14 cellular contexts compared by ENCODE assay signal in the genomic region with DNA sequence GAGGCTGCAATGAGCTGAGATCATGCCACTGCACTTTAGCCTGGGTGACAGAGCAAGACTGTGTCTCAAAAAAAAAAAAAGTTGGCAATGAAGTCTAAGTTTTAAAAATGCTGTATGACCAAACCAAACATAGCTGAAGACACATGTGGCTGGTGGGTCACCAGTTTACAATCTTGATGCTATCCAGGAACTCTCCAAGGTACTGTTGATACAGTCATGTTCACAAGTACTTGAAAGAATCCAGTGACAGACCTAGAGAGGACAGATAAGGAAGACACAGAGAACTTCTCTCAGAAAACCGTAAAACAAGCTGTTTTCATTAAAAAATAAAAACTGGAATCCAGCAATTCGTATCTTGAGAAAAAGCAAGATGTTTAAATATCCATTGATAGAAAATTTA.
DNase-seq lines count a peak whose midpoint lies in the region; ATAC-seq and TF ChIP-seq lines count a peak whose summit lies in the region.
"Had no signal": no experiment of that assay in that cellular context is flagged by ENCODE, and none has a peak within 500 bp of the region (broad histone marks: within the 10 kb centered on the region; RNA-seq: fewer than 3 reads in every experiment).

No MANE protein-coding gene starts in this region.

- ATAC-seq in HG03159 (IDR thresholded peaks at IDR 0.05; ENCODE audit: unreplicated experiment) = no peak
- ATAC-seq in GM18520 (IDR thresholded peaks at IDR 0.05; ENCODE audit: unreplicated experiment) = no peak
- ATAC-seq in activated CD4-positive, CD25-positive, alpha-beta regulatory T cell treated with anti-CD3 and anti-CD28 coated beads, Interleukin-2, amount 50 U/mL, for 24 hours = no peak

- no peak overlapping the region for H3K4me3 ChIP-seq in epithelial cell of esophagus (ENCODE audit: low read length)
- H3K4me3 ChIP-seq: esophagus muscularis mucosa, suprapubic skin had no signal

- DNase-seq in H4 (ENCODE audit: low spot score) (peak; percentile 21), epithelial cell of esophagus (ENCODE audit: low read depth) (peak; percentile 56), myocyte (ENCODE audit: low read depth) (peak; percentile 81)
- DNase-seq: activated gamma-delta T cell treated with Interleukin-2 at 50 U/mL for 16 hours, cerebellar nuclear complex, NCI-H2029 treated with DMSO at 0.1 percent for 48 hours, NCI-H774, SHP77 had no signal

- no peak for TF ChIP-seq CTCF in epithelial cell of esophagus (IDR thresholded peaks at IDR 0.05; ENCODE audit: insufficient read depth, low read depth, low read length, missing control alignments)

TF ChIP-seq in PFSK-1, 5 proteins besides CTCF, POLR2A, EP300 and RAD21:
- TF ChIP-seq TAF1 (IDR thresholded peaks at IDR 0.05; ENCODE audit: borderline replicate concordance, insufficient read depth, low read length) = no peak
- TF ChIP-seq, protein P1, sequence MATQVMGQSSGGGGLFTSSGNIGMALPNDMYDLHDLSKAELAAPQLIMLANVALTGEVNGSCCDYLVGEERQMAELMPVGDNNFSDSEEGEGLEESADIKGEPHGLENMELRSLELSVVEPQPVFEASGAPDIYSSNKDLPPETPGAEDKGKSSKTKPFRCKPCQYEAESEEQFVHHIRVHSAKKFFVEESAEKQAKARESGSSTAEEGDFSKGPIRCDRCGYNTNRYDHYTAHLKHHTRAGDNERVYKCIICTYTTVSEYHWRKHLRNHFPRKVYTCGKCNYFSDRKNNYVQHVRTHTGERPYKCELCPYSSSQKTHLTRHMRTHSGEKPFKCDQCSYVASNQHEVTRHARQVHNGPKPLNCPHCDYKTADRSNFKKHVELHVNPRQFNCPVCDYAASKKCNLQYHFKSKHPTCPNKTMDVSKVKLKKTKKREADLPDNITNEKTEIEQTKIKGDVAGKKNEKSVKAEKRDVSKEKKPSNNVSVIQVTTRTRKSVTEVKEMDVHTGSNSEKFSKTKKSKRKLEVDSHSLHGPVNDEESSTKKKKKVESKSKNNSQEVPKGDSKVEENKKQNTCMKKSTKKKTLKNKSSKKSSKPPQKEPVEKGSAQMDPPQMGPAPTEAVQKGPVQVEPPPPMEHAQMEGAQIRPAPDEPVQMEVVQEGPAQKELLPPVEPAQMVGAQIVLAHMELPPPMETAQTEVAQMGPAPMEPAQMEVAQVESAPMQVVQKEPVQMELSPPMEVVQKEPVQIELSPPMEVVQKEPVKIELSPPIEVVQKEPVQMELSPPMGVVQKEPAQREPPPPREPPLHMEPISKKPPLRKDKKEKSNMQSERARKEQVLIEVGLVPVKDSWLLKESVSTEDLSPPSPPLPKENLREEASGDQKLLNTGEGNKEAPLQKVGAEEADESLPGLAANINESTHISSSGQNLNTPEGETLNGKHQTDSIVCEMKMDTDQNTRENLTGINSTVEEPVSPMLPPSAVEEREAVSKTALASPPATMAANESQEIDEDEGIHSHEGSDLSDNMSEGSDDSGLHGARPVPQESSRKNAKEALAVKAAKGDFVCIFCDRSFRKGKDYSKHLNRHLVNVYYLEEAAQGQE (IDR thresholded peaks at IDR 0.05; ENCODE audit: insufficient read depth in 1 of 2, low read depth in 2 of 2, low read length in 2 of 2) = peak; percentile 66 to 89; a peak in 3 of 4 replicates

Comparison
In these comparisons a context has a peak if more than half of its experiments do, and no peak if none do; other contexts are left out.
1. DNase-seq: peak in every context shown above with its lines; median percentile 81 in myocyte; 56 in epithelial cell of esophagus; 21 in H4.